In the genomic region with DNA sequence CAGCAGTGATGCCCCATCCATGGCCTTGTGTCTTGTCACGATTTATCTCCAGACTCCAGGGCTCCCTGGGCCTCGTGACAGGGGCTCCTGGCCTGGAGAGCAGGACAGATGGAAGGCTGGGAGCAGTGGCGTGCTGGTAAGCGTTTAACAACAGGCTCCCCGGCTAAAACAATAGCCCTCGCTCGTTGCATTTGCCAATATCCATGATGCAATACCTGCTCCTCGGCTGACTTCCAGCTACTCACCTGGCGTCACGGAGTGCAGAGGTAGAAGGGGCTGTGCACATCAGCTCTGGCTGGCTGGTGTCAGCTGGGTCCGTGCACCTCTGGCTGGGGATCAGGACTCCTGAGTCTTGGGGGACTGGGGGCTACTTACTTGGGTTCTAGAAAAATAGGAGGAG, we compare ENCODE assay signal across 2 cellular contexts.
TF ChIP-seq lines count a peak whose summit lies in the region.

No MANE protein-coding gene starts in this region.

TF ChIP-seq in IMR-90, 13 proteins besides CTCF, POLR2A, EP300 and RAD21:
- no peak for TF ChIP-seq MAZ (IDR thresholded peaks at IDR 0.05; ENCODE audit: borderline replicate concordance, low read depth, low read length)
- TF ChIP-seq, protein P1, sequence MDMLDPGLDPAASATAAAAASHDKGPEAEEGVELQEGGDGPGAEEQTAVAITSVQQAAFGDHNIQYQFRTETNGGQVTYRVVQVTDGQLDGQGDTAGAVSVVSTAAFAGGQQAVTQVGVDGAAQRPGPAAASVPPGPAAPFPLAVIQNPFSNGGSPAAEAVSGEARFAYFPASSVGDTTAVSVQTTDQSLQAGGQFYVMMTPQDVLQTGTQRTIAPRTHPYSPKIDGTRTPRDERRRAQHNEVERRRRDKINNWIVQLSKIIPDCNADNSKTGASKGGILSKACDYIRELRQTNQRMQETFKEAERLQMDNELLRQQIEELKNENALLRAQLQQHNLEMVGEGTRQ (IDR thresholded peaks at IDR 0.05; ENCODE audit: low read depth, low read length), result no peak
- peak; percentile 53 for TF ChIP-seq CEBPB (IDR thresholded peaks at IDR 0.05; ENCODE audit: low read depth, low read length)
TF ChIP-seq in IMR-90: peak in this region for 1.

TF ChIP-seq in liver, 16 proteins besides CTCF, POLR2A, EP300 and RAD21:
- TF ChIP-seq RXRA (IDR thresholded peaks at IDR 0.05), result no peak
- TF ChIP-seq, protein P2, sequence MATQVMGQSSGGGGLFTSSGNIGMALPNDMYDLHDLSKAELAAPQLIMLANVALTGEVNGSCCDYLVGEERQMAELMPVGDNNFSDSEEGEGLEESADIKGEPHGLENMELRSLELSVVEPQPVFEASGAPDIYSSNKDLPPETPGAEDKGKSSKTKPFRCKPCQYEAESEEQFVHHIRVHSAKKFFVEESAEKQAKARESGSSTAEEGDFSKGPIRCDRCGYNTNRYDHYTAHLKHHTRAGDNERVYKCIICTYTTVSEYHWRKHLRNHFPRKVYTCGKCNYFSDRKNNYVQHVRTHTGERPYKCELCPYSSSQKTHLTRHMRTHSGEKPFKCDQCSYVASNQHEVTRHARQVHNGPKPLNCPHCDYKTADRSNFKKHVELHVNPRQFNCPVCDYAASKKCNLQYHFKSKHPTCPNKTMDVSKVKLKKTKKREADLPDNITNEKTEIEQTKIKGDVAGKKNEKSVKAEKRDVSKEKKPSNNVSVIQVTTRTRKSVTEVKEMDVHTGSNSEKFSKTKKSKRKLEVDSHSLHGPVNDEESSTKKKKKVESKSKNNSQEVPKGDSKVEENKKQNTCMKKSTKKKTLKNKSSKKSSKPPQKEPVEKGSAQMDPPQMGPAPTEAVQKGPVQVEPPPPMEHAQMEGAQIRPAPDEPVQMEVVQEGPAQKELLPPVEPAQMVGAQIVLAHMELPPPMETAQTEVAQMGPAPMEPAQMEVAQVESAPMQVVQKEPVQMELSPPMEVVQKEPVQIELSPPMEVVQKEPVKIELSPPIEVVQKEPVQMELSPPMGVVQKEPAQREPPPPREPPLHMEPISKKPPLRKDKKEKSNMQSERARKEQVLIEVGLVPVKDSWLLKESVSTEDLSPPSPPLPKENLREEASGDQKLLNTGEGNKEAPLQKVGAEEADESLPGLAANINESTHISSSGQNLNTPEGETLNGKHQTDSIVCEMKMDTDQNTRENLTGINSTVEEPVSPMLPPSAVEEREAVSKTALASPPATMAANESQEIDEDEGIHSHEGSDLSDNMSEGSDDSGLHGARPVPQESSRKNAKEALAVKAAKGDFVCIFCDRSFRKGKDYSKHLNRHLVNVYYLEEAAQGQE (IDR thresholded peaks at IDR 0.05), result no peak
- TF ChIP-seq, protein P3, sequence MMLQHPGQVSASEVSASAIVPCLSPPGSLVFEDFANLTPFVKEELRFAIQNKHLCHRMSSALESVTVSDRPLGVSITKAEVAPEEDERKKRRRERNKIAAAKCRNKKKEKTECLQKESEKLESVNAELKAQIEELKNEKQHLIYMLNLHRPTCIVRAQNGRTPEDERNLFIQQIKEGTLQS (IDR thresholded peaks at IDR 0.05), result peak; percentile 76
- no peak for TF ChIP-seq TAF1 (conservative IDR thresholded peaks at IDR 0.05)
- no peak for TF ChIP-seq HNF4G (IDR thresholded peaks at IDR 0.05)
- TF ChIP-seq YY1 (IDR thresholded peaks at IDR 0.05), result no peak
- no peak for TF ChIP-seq FOXA1 (IDR thresholded peaks at IDR 0.05)
- TF ChIP-seq, protein P4, sequence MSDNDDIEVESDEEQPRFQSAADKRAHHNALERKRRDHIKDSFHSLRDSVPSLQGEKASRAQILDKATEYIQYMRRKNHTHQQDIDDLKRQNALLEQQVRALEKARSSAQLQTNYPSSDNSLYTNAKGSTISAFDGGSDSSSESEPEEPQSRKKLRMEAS (IDR thresholded peaks at IDR 0.05), result no peak
TF ChIP-seq in liver: peak in this region for 1.
